In the genomic region with DNA sequence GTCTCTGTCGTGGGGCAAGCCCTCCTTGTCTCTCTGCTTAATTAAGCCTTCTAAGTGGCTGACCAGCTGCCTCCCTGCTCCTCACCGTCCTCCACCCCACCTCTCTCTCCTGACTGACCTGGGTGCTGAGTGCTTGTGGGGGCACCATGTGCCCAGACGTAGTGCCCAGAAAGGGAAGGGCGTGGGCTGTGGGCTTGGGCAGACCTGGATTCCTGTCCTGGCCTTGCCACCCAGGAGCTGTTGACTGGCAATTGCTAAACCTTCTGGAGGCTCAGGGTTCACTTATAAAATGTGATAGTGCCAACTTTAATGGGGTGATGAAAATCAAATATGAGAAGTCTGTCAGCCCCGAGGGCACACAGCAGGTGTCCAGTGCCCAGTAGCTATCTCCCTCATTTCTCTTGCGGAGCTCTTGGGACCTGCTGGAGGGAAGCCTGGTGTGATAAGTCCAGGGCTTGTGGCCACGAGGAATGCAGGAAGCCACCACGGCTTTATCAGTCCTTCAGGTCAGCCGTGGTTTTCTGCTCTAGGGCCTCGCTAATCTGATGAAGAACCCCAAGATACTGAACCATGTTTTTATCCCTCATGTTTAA, we compare ENCODE assay signal across 20 cellular contexts. TPM values are rescaled to one million over a fixed set of nuclear protein-coding genes. Genes with fewer than 3 reads are reported as not detected.
A peak's percentile ranks its signal among the peaks of the same experiment; 100 is the strongest.
DNase-seq lines count a peak whose midpoint lies in the region; ATAC-seq and TF ChIP-seq lines count a peak whose summit lies in the region.
"Had no signal": no experiment of that assay in that cellular context is flagged by ENCODE, and none has a peak within 500 bp of the region (broad histone marks: within the 10 kb centered on the region; RNA-seq: fewer than 3 reads in every experiment).

No MANE protein-coding gene starts in this region.

- H3K4me1 Mint-ChIP-seq in stimulated activated memory B cell treated with anti-CD40 and anti-IgM and Interleukin-4, amounts not matched to agents 10 μg/mL and 1 μg/mL and 100 μg/mL, for 72 hours = peaks cover 10% of the 10 kb centered on the region
- H3K4me1 Mint-ChIP-seq: activated T-helper 17 cell treated with anti-CD3 and anti-CD28 coated beads, Interleukin-2, amount 50 U/mL, for 72 hours had no signal

- ATAC-seq in stimulated activated memory B cell treated with anti-CD40 and anti-IgM and Interleukin-4, amounts not matched to agents 10 μg/mL and 1 μg/mL and 100 μg/mL, for 72 hours = peak; percentile 6
- ATAC-seq in aorta (ENCODE audit: low FRiP score) = no peak
- ATAC-seq in HG02798 (IDR thresholded peaks at IDR 0.05; ENCODE audit: poor library complexity, unreplicated experiment) = no peak
- ATAC-seq: activated CD8-positive, alpha-beta T cell treated with anti-CD3 and anti-CD28 coated beads for 36 hours; activated T-helper 17 cell treated with anti-CD3 and anti-CD28 coated beads, Interleukin-2, amount 50 U/mL, for 72 hours; stimulated activated naive CD8-positive, alpha-beta T cell treated with anti-CD3 and anti-CD28 coated beads, Interleukin-15, Interleukin-2, amounts not matched to agents 100 U/mL and 50 U/mL, for 24 hours had no signal

- H3K9me3 Mint-ChIP-seq in stimulated activated memory B cell treated with anti-CD40 and anti-IgM and Interleukin-4, amounts not matched to agents 10 μg/mL and 1 μg/mL and 100 μg/mL, for 72 hours = no peaks in the 10 kb centered on the region
- H3K9me3 Mint-ChIP-seq: activated CD8-positive, alpha-beta T cell treated with anti-CD3 and anti-CD28 coated beads for 36 hours; activated T-helper 17 cell treated with anti-CD3 and anti-CD28 coated beads, Interleukin-2, amount 50 U/mL, for 72 hours; nephron had no signal

- H3K27me3 ChIP-seq in left ventricle myocardium inferior (ENCODE audit: low read depth) = peaks cover 50% of the 10 kb centered on the region
- H3K27me3 ChIP-seq in aorta (ENCODE audit: control insufficient read depth in 1 of 2, insufficient read depth in 2 of 2, low read length in 1 of 2) = no peaks in the 10 kb centered on the region
- H3K27me3 ChIP-seq: gastroesophageal sphincter, testis had no signal

- 80 to 88% methylated on average over 10 of the region's 10 CpGs for WGBS in aorta, 2 donors

- intact Hi-C loops in left ventricle myocardium inferior (cut with micrococcal nuclease) (no loop called here), aorta (cut with DNase I) (no loop called here)

- H3K4me3 Mint-ChIP-seq in stimulated activated memory B cell treated with anti-CD40 and anti-IgM and Interleukin-4, amounts not matched to agents 10 μg/mL and 1 μg/mL and 100 μg/mL, for 72 hours = no peak overlapping the region
- H3K4me3 Mint-ChIP-seq: activated CD8-positive, alpha-beta T cell treated with anti-CD3 and anti-CD28 coated beads for 36 hours; activated T-helper 17 cell treated with anti-CD3 and anti-CD28 coated beads, Interleukin-2, amount 50 U/mL, for 72 hours; nephron had no signal

- no peak overlapping the region for H3K4me3 ChIP-seq in left ventricle myocardium inferior
- H3K4me3 ChIP-seq in aorta (ENCODE audit: low read length in 2 of 2) = no peak overlapping the region
- H3K4me3 ChIP-seq: gastroesophageal sphincter, smooth muscle cell, testis had no signal

- DNase-seq in EL = peak; percentile 28
- peak; percentile 47 for DNase-seq in OCI-M1 (lab: John Stamatoyannopoulos, UW)
- no peak for DNase-seq in left ventricle myocardium inferior
- DNase-seq in aorta = no peak
- DNase-seq in stimulated activated CD4-positive, alpha-beta T cell treated with anti-CD3 and anti-CD28 coated beads, Interleukin-2, amount 100 ng/mL, for 48 hours = no peak
- DNase-seq: activated CD8-positive, alpha-beta T cell treated with anti-CD3 and anti-CD28 coated beads for 36 hours; activated naive CD4-positive, alpha-beta T cell treated with anti-CD3 and anti-CD28 coated beads, Interleukin-2, amount 50 U/mL, for 16 hours; effector CD4-positive, alpha-beta T cell; NCI-H1092; NCI-H1694; RPMI8226; stimulated activated naive CD8-positive, alpha-beta T cell treated with anti-CD3 and anti-CD28 coated beads, Interleukin-15, Interleukin-2, amounts not matched to agents 100 U/mL and 50 U/mL, for 24 hours; T-helper 1 cell had no signal

- no peak for TF ChIP-seq CTCF in left ventricle myocardium inferior (IDR thresholded peaks at IDR 0.05; ENCODE audit: borderline replicate concordance)

- peak overlapping the region; percentile 55 for H3K27ac ChIP-seq in left ventricle myocardium inferior (replicated peaks)
- no peak overlapping the region for H3K27ac ChIP-seq in aorta (ENCODE audit: low read depth in 1 of 2, low read length in 2 of 2)
- H3K27ac ChIP-seq: gastroesophageal sphincter had no signal

- peaks cover 54% of the 10 kb centered on the region for H3K27me3 Mint-ChIP-seq in stimulated activated memory B cell treated with anti-CD40 and anti-IgM and Interleukin-4, amounts not matched to agents 10 μg/mL and 1 μg/mL and 100 μg/mL, for 72 hours
- H3K27me3 Mint-ChIP-seq: activated CD8-positive, alpha-beta T cell treated with anti-CD3 and anti-CD28 coated beads for 36 hours; activated T-helper 17 cell treated with anti-CD3 and anti-CD28 coated beads, Interleukin-2, amount 50 U/mL, for 72 hours had no signal

- H3K36me3 Mint-ChIP-seq in stimulated activated memory B cell treated with anti-CD40 and anti-IgM and Interleukin-4, amounts not matched to agents 10 μg/mL and 1 μg/mL and 100 μg/mL, for 72 hours = no peaks in the 10 kb centered on the region

- H3K4me1 ChIP-seq in left ventricle myocardium inferior (peaks cover 33% of the 10 kb centered on the region), aorta (ENCODE audit: control insufficient read depth in 1 of 2, insufficient read depth in 2 of 2, low read length in 2 of 2) (no peaks in the 10 kb centered on the region)

- H3K36me3 ChIP-seq in left ventricle myocardium inferior (no peaks in the 10 kb centered on the region), aorta (ENCODE audit: control insufficient read depth in 1 of 2, insufficient read depth in 2 of 2, low read length in 1 of 2) (no peaks in the 10 kb centered on the region)
- H3K36me3 ChIP-seq: gastroesophageal sphincter had no signal

- H3K9me3 ChIP-seq in left ventricle myocardium inferior (replicated peaks) = no peaks in the 10 kb centered on the region
- no peaks in the 10 kb centered on the region for H3K9me3 ChIP-seq in aorta (ENCODE audit: control insufficient read depth, low read length)
- H3K9me3 ChIP-seq: gastroesophageal sphincter, testis had no signal

- H3K27ac Mint-ChIP-seq in stimulated activated memory B cell treated with anti-CD40 and anti-IgM and Interleukin-4, amounts not matched to agents 10 μg/mL and 1 μg/mL and 100 μg/mL, for 72 hours = no peak overlapping the region
- H3K27ac Mint-ChIP-seq: activated CD8-positive, alpha-beta T cell treated with anti-CD3 and anti-CD28 coated beads for 36 hours; activated T-helper 17 cell treated with anti-CD3 and anti-CD28 coated beads, Interleukin-2, amount 50 U/mL, for 72 hours had no signal

RNA-seq across cellular contexts. Expression of a gene that starts 22.0 kb away (rescaled TPM):
- total RNA-seq in left ventricle myocardium inferior (3.2 TPM), aorta (10 to 100 TPM; 19.3 to 21.9 TPM)
- polyA plus RNA-seq in aorta = under 1 TPM; 0.43 to 0.50 TPM
- total RNA-seq: activated CD8-positive, alpha-beta T cell treated with anti-CD3 and anti-CD28 coated beads for 36 hours; activated T-helper 17 cell treated with anti-CD3 and anti-CD28 coated beads, Interleukin-2, amount 50 U/mL, for 72 hours had no signal

Comparison
In these comparisons a context has a peak if more than half of its experiments do, and no peak if none do; other contexts are left out.
1. DNase-seq: peak in EL (single experiment) and OCI-M1 (single experiment); none in left ventricle myocardium inferior (single experiment), aorta (0 of 2) and stimulated activated CD4-positive, alpha-beta T cell treated with anti-CD3 and anti-CD28 coated beads, Interleukin-2, amount 100 ng/mL, for 48 hours (0 of 2).